24 cellular contexts compared by ENCODE assay signal in the genomic region with DNA sequence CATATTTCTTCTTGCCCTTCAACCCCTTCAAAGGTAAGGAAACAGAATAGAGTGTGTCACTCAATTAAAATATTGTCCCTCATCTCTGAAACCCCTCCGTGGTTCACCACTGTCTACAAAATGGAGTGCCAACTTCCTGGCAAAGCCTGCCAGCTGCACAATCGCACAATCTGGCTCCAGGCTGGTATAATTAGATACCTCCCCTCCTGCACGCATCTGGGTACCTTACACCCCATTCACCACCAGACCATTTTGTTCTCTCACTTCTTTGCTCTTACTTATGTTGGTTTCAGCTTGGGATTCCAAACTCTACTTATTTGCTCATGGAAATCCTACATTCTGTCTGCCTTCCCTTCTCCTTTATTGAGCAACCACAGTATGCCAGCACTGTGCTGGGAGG.
"Had no signal": no experiment of that assay in that cellular context is flagged by ENCODE, and none has a peak within 500 bp of the region (broad histone marks: within the 10 kb centered on the region; RNA-seq: fewer than 3 reads in every experiment).

No MANE protein-coding gene starts in this region.

- ATAC-seq: left ventricle myocardium superior; lower lobe of right lung; naive thymus-derived CD8-positive, alpha-beta T cell; right lobe of liver; stimulated activated naive B cell treated with anti-CD40 and anti-IgM and Interleukin-4, amounts not matched to agents 10 μg/mL and 1 μg/mL and 100 μg/mL, for 72 hours had no signal

- H3K27me3 ChIP-seq: colonic mucosa, esophagus muscularis mucosa, right lobe of liver, suprapubic skin, transverse colon, vagina had no signal

- DNase-seq: colonic mucosa; effector memory CD4-positive, alpha-beta T cell; foreskin melanocyte; hypothalamus; immature natural killer cell; islet precursor cell; kidney glomerular epithelial cell; left ventricle myocardium superior; lower lobe of right lung; naive thymus-derived CD8-positive, alpha-beta T cell; right lobe of liver; small intestine; stimulated activated CD4-positive, alpha-beta T cell treated with anti-CD3 and anti-CD28 coated beads, Interleukin-15, amount 100 ng/mL, for 24 hours; stimulated activated CD4-positive, alpha-beta T cell treated with anti-CD3 and anti-CD28 coated beads, Interleukin-2, amount 100 ng/mL, for 48 hours; stimulated activated naive B cell treated with anti-CD40 and anti-IgM and Interleukin-4, amounts not matched to agents 10 μg/mL and 1 μg/mL and 100 μg/mL, for 72 hours; transverse colon had no signal

- H3K4me1 Mint-ChIP-seq: immature natural killer cell; naive thymus-derived CD8-positive, alpha-beta T cell; stimulated activated naive B cell treated with anti-CD40 and anti-IgM and Interleukin-4, amounts not matched to agents 10 μg/mL and 1 μg/mL and 100 μg/mL, for 72 hours had no signal

- H3K79me2 ChIP-seq: parathyroid adenoma had no signal

- H3K9ac ChIP-seq: parathyroid adenoma had no signal

- H3K27ac Mint-ChIP-seq: dendritic cell treated with granulocyte-macrophage colony-stimulating factor and Interleukin-4, amounts not matched to agents 40 ng/mL and 50 ng/mL, for 4 days; immature natural killer cell; naive thymus-derived CD8-positive, alpha-beta T cell; progenitor cell of endocrine pancreas; stimulated activated naive B cell treated with anti-CD40 and anti-IgM and Interleukin-4, amounts not matched to agents 10 μg/mL and 1 μg/mL and 100 μg/mL, for 72 hours; stimulated activated naive CD8-positive, alpha-beta T cell treated with anti-CD3 and anti-CD28 coated beads, Interleukin-15, Interleukin-2, amounts not matched to agents 100 ng/mL and 50 ng/mL, for 24 hours had no signal

- H3K9me3 ChIP-seq: colonic mucosa, esophagus muscularis mucosa, neutrophil, right lobe of liver, suprapubic skin, transverse colon, vagina had no signal

- H3K4me1 ChIP-seq: colonic mucosa, parathyroid adenoma, transverse colon had no signal

- H3K27ac ChIP-seq: colonic mucosa, esophagus muscularis mucosa, lower lobe of right lung, neutrophil, parathyroid adenoma, right lobe of liver, suprapubic skin, transverse colon, vagina had no signal

- H3K4me3 ChIP-seq: colonic mucosa, esophagus muscularis mucosa, lower lobe of right lung, right lobe of liver, suprapubic skin, transverse colon, vagina had no signal

- H3K36me3 Mint-ChIP-seq: immature natural killer cell; naive thymus-derived CD8-positive, alpha-beta T cell; stimulated activated naive B cell treated with anti-CD40 and anti-IgM and Interleukin-4, amounts not matched to agents 10 μg/mL and 1 μg/mL and 100 μg/mL, for 72 hours had no signal

- H3K9me3 Mint-ChIP-seq: dendritic cell treated with granulocyte-macrophage colony-stimulating factor and Interleukin-4, amounts not matched to agents 40 ng/mL and 50 ng/mL, for 4 days; stimulated activated naive CD8-positive, alpha-beta T cell treated with anti-CD3 and anti-CD28 coated beads, Interleukin-15, Interleukin-2, amounts not matched to agents 100 ng/mL and 50 ng/mL, for 24 hours had no signal

- H3K36me3 ChIP-seq: colonic mucosa, esophagus muscularis mucosa, lower lobe of right lung, neutrophil, right lobe of liver, suprapubic skin, transverse colon, vagina had no signal

- H3K27me3 Mint-ChIP-seq: dendritic cell treated with granulocyte-macrophage colony-stimulating factor and Interleukin-4, amounts not matched to agents 40 ng/mL and 50 ng/mL, for 4 days had no signal

- H2AFZ ChIP-seq: parathyroid adenoma had no signal

- H3K4me3 Mint-ChIP-seq: dendritic cell treated with granulocyte-macrophage colony-stimulating factor and Interleukin-4, amounts not matched to agents 40 ng/mL and 50 ng/mL, for 4 days; immature natural killer cell; naive thymus-derived CD8-positive, alpha-beta T cell; stimulated activated naive B cell treated with anti-CD40 and anti-IgM and Interleukin-4, amounts not matched to agents 10 μg/mL and 1 μg/mL and 100 μg/mL, for 72 hours; stimulated activated naive CD8-positive, alpha-beta T cell treated with anti-CD3 and anti-CD28 coated beads, Interleukin-15, Interleukin-2, amounts not matched to agents 100 ng/mL and 50 ng/mL, for 24 hours had no signal
